13 cellular contexts compared by ENCODE assay signal in the genomic region with DNA sequence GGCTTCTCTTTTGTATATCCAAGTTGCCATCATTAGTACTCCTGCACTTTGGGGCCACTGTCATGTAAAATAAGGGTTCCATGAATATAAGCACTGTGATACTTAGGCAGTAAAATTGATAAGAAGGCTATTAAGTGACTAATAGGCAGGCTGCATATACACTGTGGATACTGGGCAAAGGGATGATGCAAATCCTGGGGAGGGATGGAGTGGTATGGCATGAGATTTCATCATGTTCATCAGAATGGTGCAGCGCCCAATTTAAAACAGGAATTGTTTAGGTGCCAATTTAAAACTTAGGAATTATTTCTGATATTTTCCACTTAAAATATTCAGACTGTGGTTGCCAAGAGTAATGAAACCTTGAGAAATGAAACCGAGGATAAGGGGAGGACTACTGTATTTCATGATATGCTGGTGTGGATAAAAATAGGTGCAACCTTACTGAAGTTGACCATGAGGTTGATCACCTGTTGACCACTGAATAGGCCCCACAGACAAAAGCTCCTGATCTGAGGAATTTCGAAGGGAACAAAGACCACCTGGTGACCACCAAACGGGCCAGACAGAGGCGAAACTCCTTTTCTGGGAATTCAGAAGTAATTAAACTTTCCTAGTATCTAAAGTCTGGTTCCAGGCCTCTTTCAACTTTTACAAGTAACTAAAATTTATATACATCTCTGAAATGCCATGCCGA. TPM values are rescaled to one million over a fixed set of nuclear protein-coding genes. Genes with fewer than 3 reads are reported as not detected.
DNase-seq lines count a peak whose midpoint lies in the region; ATAC-seq, FAIRE-seq and TF ChIP-seq lines count a peak whose summit lies in the region.
"Had no signal": no experiment of that assay in that cellular context is flagged by ENCODE, and none has a peak within 500 bp of the region (broad histone marks: within the 10 kb centered on the region; RNA-seq: fewer than 3 reads in every experiment).

No MANE protein-coding gene starts in this region.

- no peak for FAIRE-seq in HepG2 (lab: Jason Lieb, UNC)

- peaks cover 91% of the 10 kb centered on the region for H3K79me2 ChIP-seq in HepG2 (ENCODE audit: insufficient read depth, low read length)

- peaks cover 54% of the 10 kb centered on the region for H3K4me1 Mint-ChIP-seq in T-helper 17 cell
- peaks cover 83% of the 10 kb centered on the region for H3K4me1 Mint-ChIP-seq in stimulated activated naive CD8-positive, alpha-beta T cell treated with anti-CD3 and anti-CD28 coated beads, Interleukin-15, amount 100 ng/mL, for 72 hours

- H3K4me2 ChIP-seq in HepG2 (ENCODE audit: low read depth, low read length) = peak overlapping the region; percentile 6

- H3K4me3 Mint-ChIP-seq in T-helper 17 cell = peak overlapping the region; percentile 53
- peak overlapping the region; percentile 50 to 62 for H3K4me3 Mint-ChIP-seq in stimulated activated naive CD8-positive, alpha-beta T cell treated with anti-CD3 and anti-CD28 coated beads, Interleukin-15, amount 100 ng/mL, for 72 hours

- H3K9me3 Mint-ChIP-seq in stimulated activated naive CD8-positive, alpha-beta T cell treated with anti-CD3 and anti-CD28 coated beads, Interleukin-15, amount 100 ng/mL, for 72 hours = no peaks in the 10 kb centered on the region

- TF ChIP-seq CTCF in HepG2 (CRISPR knock-in tag; IDR thresholded peaks at IDR 0.05) (no peak), right lobe of liver (IDR thresholded peaks at IDR 0.05) (no peak), GM10248 (IDR thresholded peaks at IDR 0.05; ENCODE audit: control extremely low read depth, extremely low read depth, low read depth, missing control alignments) (no peak)

- H3K36me3 ChIP-seq in HepG2 (replicated peaks in 1 of 2; ENCODE audit: control insufficient read depth in 1 of 2, insufficient read depth in 2 of 2, low read length in 2 of 2) (peaks cover 4 to 31% of the 10 kb centered on the region in 2 experiments), right lobe of liver (no peaks in the 10 kb centered on the region)

- no peak for ATAC-seq in HepG2
- ATAC-seq in right lobe of liver = no peak
- no peak for ATAC-seq in T-helper 17 cell
- no peak for ATAC-seq in stimulated activated naive CD8-positive, alpha-beta T cell treated with anti-CD3 and anti-CD28 coated beads, Interleukin-15, amount 100 ng/mL, for 72 hours

- CTCF ChIA-PET in HepG2 (lab: Yijun Ruan, JAX; ENCODE audit: low intra/inter-chr PET ratio, low total read pairs) = no interaction called here
- CTCF ChIA-PET in GM10248 (lab: Yijun Ruan, JAX) = no interaction called here

- H3K9ac ChIP-seq in HepG2 (ENCODE audit: insufficient read depth, low read depth, low read length) = no peak overlapping the region

- POLR2A ChIA-PET in HepG2 (lab: Yijun Ruan, JAX) (no interaction called here), GM10248 (lab: Yijun Ruan, JAX) (no interaction called here)

- TF ChIP-seq EP300 in HepG2 (IDR thresholded peaks at IDR 0.05; ENCODE audit: low read depth in 2 of 2, low read length in 2 of 2) (no peak), HepG2 (CRISPR knock-in tag; IDR thresholded peaks at IDR 0.05; ENCODE audit: borderline replicate concordance) (no peak)

- DNase-seq in HepG2 (ENCODE audit: low spot score) (no peak), right lobe of liver (no peak), T-helper 17 cell (no peak), fibroblast of the conjunctiva (ENCODE audit: low read depth) (peak; percentile 56), SIG-M5 treated with dmso at 0.1 percent for 504 hours (lab: John Stamatoyannopoulos, UW; ENCODE audit: unreplicated experiment) (no peak), NCI-H1417 (lab: John Stamatoyannopoulos, UW) (no peak), GM10248 (ENCODE audit: extremely low spot score) (no peak)
- no peak for DNase-seq in stimulated activated naive CD8-positive, alpha-beta T cell treated with anti-CD3 and anti-CD28 coated beads, Interleukin-15, amount 100 ng/mL, for 72 hours
- DNase-seq: activated CD8-positive, alpha-beta memory T cell treated with anti-CD3 and anti-CD28 coated beads, Interleukin-2, amount 50 U/mL, for 48 hours; mammary epithelial cell; OCI-M1; stimulated activated naive CD4-positive, alpha-beta T cell had no signal

- H3K4me1 ChIP-seq in HepG2 (ENCODE audit: insufficient read depth, low read length) = peaks cover 63% of the 10 kb centered on the region
- peaks cover 0 to 26% (median 4%) of the 10 kb centered on the region in 4 donors for H3K4me1 ChIP-seq in right lobe of liver

- intact Hi-C loops in HepG2 (cut with micrococcal nuclease; ENCODE audit: unreplicated experiment) (loop anchor here (10.0 kb wide), 1 partner anchor 87 kb away; no protein-coding TSS in a partner anchor), right lobe of liver (cut with DNase I) (no loop called here)

- H3K27me3 ChIP-seq in HepG2 (ENCODE audit: control insufficient read depth in 1 of 2, insufficient read depth in 2 of 2, low read length in 2 of 2) (no peaks in the 10 kb centered on the region; a peak in 1 of 5 replicates), right lobe of liver (no peaks in the 10 kb centered on the region)

- H3K4me3 ChIP-seq in HepG2 (replicated peaks in 1 of 3; ENCODE audit: insufficient read depth in 1 of 3, low read depth in 2 of 3, low read length in 3 of 3) = no peak overlapping the region
- no peak overlapping the region for H3K4me3 ChIP-seq in right lobe of liver

- H4K20me1 ChIP-seq in HepG2 (ENCODE audit: insufficient read depth, low read length) = peaks cover 61% of the 10 kb centered on the region

- BruUV-seq in HepG2 (replicated peaks; lab: Mats Ljungman, UMichigan) = no TSS peak

- H3K9me3 ChIP-seq in HepG2 (ENCODE audit: low read length) = no peaks in the 10 kb centered on the region
- no peaks in the 10 kb centered on the region for H3K9me3 ChIP-seq in right lobe of liver
- H3K9me3 ChIP-seq in T-helper 17 cell (ENCODE audit: control insufficient read depth, low read length, poor library complexity, severe bottlenecking) = no peaks in the 10 kb centered on the region

- no peak overlapping the region for H2AFZ ChIP-seq in HepG2 (ENCODE audit: low read length)

- peaks cover 6% of the 10 kb centered on the region for H3K36me3 Mint-ChIP-seq in T-helper 17 cell (ENCODE audit: low read depth)

- WGBS in HepG2 (ENCODE audit: low lambda C conversion rate) = 99% methylated on average over 6 of the region's 6 CpGs
- WGBS in right lobe of liver (ENCODE audit: insufficient coverage, low coverage, low lambda C conversion rate, missing lambda C conversion rate) = 86% methylated on average over 6 of the region's 6 CpGs

- TF ChIP-seq POLR2A in HepG2 (IDR thresholded peaks at IDR 0.05; ENCODE audit: insufficient read depth in 1 of 2, low read depth in 2 of 2, low read length in 2 of 2) = no peak
- no peak for TF ChIP-seq POLR2A in right lobe of liver (IDR thresholded peaks at IDR 0.05)

- no peak overlapping the region for H3K27ac ChIP-seq in HepG2 (ENCODE audit: extremely low read length, insufficient read depth, low read length)
- no peak overlapping the region for H3K27ac ChIP-seq in right lobe of liver

- H3K27me3 Mint-ChIP-seq in T-helper 17 cell = no peaks in the 10 kb centered on the region
- H3K27me3 Mint-ChIP-seq in stimulated activated naive CD8-positive, alpha-beta T cell treated with anti-CD3 and anti-CD28 coated beads, Interleukin-15, amount 100 ng/mL, for 72 hours = no peaks in the 10 kb centered on the region
- H3K27me3 Mint-ChIP-seq: progenitor cell of endocrine pancreas had no signal

- TF ChIP-seq RAD21 in HepG2 (CRISPR knock-in tag; IDR thresholded peaks at IDR 0.05) = no peak

- in situ Hi-C loops in HepG2 (cut with HindIII; ENCODE audit: extremely low pct_ligation_motif_present, low pct_unique_long_range_greater_than_20kb) = no loop called here

- no peak overlapping the region for H3K27ac Mint-ChIP-seq in T-helper 17 cell
- H3K27ac Mint-ChIP-seq in stimulated activated naive CD8-positive, alpha-beta T cell treated with anti-CD3 and anti-CD28 coated beads, Interleukin-15, amount 100 ng/mL, for 72 hours = peak overlapping the region; percentile 73 to 82
- H3K27ac Mint-ChIP-seq: progenitor cell of endocrine pancreas had no signal

RNA-seq across cellular contexts. Expression of gene TRIM39, which starts 4.9 kb away (rescaled TPM):
- total RNA-seq in HepG2 (2016; rRNA removed; fragmentation: Illumina TruSeq; extraction: Trizol) = 13.8 and 14.6 TPM in 2 replicates
- 3.1 and 5.0 TPM in 2 replicates for total RNA-seq in HepG2 (2016; cell fraction: cytosol; rRNA removed; fragmentation: Illumina TruSeq; extraction: Trizol; ENCODE audit: low read depth)
- 12.0 and 15.3 TPM in 2 replicates for total RNA-seq in HepG2 (2016; cell fraction: insoluble cytoplasmic fraction; rRNA removed; fragmentation: Illumina TruSeq; extraction: Trizol)
- total RNA-seq in HepG2 (2016; cell fraction: membrane; rRNA removed; fragmentation: Illumina TruSeq; extraction: Trizol) = 11.0 and 12.4 TPM in 2 replicates
- 12.2 and 14.1 TPM in 2 replicates for total RNA-seq in HepG2 (2016; cell fraction: nucleus; rRNA removed; fragmentation: Illumina TruSeq; extraction: Trizol)
- polyA plus RNA-seq in HepG2 (2011; rRNA removed) = 7.7 and 8.6 TPM in 2 replicates
- 5.6 and 5.9 TPM in 2 replicates for polyA plus RNA-seq in HepG2 (2011; cell fraction: cytosol; rRNA removed)
- polyA plus RNA-seq in HepG2 (2011; cell fraction: nucleus; rRNA removed) = 22.1 and 24.6 TPM in 2 replicates
- polyA plus RNA-seq in HepG2 (2012) = 7.8 and 8.9 TPM in 2 replicates
- 2.3 and 3.1 TPM in 2 replicates for polyA plus RNA-seq in HepG2 (2016; cell fraction: cytosol; fragmentation: Illumina TruSeq; extraction: Trizol; ENCODE audit: low read depth)
- polyA plus RNA-seq in HepG2 (2016; cell fraction: insoluble cytoplasmic fraction; fragmentation: Illumina TruSeq; extraction: Trizol; ENCODE audit: low read depth) = 9.9 and 11.6 TPM in 2 replicates
- 6.6 and 8.4 TPM in 2 replicates for polyA plus RNA-seq in HepG2 (2016; cell fraction: membrane; fragmentation: Illumina TruSeq; extraction: Trizol; ENCODE audit: low read depth)
- polyA plus RNA-seq in HepG2 (2016; cell fraction: nucleus; fragmentation: Illumina TruSeq; extraction: Trizol; ENCODE audit: insufficient read depth, low read depth) = 26.6 and 28.1 TPM in 2 replicates
- polyA minus RNA-seq in HepG2 (2011; rRNA and poly(A)+ RNA removed; ENCODE audit: low replicate concordance) = 7.8 and 11.9 TPM in 2 replicates
- 6.3 and 7.6 TPM in 2 replicates for polyA minus RNA-seq in HepG2 (2011; cell fraction: cytosol; rRNA and poly(A)+ RNA removed)
- polyA minus RNA-seq in HepG2 (2011; cell fraction: nucleus; rRNA and poly(A)+ RNA removed) = 13.6 and 16.1 TPM in 2 replicates
- total RNA-seq in right lobe of liver = 1 to 10 TPM; 3.3 to 7.5 (median 5.7) TPM
- total RNA-seq in T-helper 17 cell = 10 to 100 TPM; 41.4 to 47.3 TPM

RNA-seq across cellular contexts. Expression of gene RPP21, which starts 23.1 kb away (rescaled TPM):
- total RNA-seq in HepG2 (2016; rRNA removed; fragmentation: Illumina TruSeq; extraction: Trizol) = 38.4 and 53.1 TPM in 2 replicates
- total RNA-seq in HepG2 (2016; cell fraction: cytosol; rRNA removed; fragmentation: Illumina TruSeq; extraction: Trizol; ENCODE audit: low read depth) = 23.8 and 29.3 TPM in 2 replicates
- 41.8 and 52.5 TPM in 2 replicates for total RNA-seq in HepG2 (2016; cell fraction: insoluble cytoplasmic fraction; rRNA removed; fragmentation: Illumina TruSeq; extraction: Trizol)
- 23.7 and 25.5 TPM in 2 replicates for total RNA-seq in HepG2 (2016; cell fraction: membrane; rRNA removed; fragmentation: Illumina TruSeq; extraction: Trizol)
- 26.2 and 34.9 TPM in 2 replicates for total RNA-seq in HepG2 (2016; cell fraction: nucleus; rRNA removed; fragmentation: Illumina TruSeq; extraction: Trizol)
- polyA plus RNA-seq in HepG2 (2011; rRNA removed) = 72.3 and 88.4 TPM in 2 replicates
- polyA plus RNA-seq in HepG2 (2011; cell fraction: cytosol; rRNA removed) = 68.5 and 146 TPM in 2 replicates
- 170 and 172 TPM in 2 replicates for polyA plus RNA-seq in HepG2 (2011; cell fraction: nucleus; rRNA removed)
- 51.6 and 70.9 TPM in 2 replicates for polyA plus RNA-seq in HepG2 (2012)
- polyA plus RNA-seq in HepG2 (2016; cell fraction: cytosol; fragmentation: Illumina TruSeq; extraction: Trizol; ENCODE audit: low read depth) = 46.1 and 56.4 TPM in 2 replicates
- 66.2 and 74.5 TPM in 2 replicates for polyA plus RNA-seq in HepG2 (2016; cell fraction: insoluble cytoplasmic fraction; fragmentation: Illumina TruSeq; extraction: Trizol; ENCODE audit: low read depth)
- 42.2 and 48.9 TPM in 2 replicates for polyA plus RNA-seq in HepG2 (2016; cell fraction: membrane; fragmentation: Illumina TruSeq; extraction: Trizol; ENCODE audit: low read depth)
- 94.8 and 101 TPM in 2 replicates for polyA plus RNA-seq in HepG2 (2016; cell fraction: nucleus; fragmentation: Illumina TruSeq; extraction: Trizol; ENCODE audit: insufficient read depth, low read depth)
- 18.2 and 24.8 TPM in 2 replicates for polyA minus RNA-seq in HepG2 (2011; rRNA and poly(A)+ RNA removed; ENCODE audit: low replicate concordance)
- 15.3 and 17.1 TPM in 2 replicates for polyA minus RNA-seq in HepG2 (2011; cell fraction: cytosol; rRNA and poly(A)+ RNA removed)
- polyA minus RNA-seq in HepG2 (2011; cell fraction: nucleus; rRNA and poly(A)+ RNA removed) = 8.4 and 9.3 TPM in 2 replicates
- total RNA-seq in right lobe of liver = 10 to 100 TPM; 13.8 to 49.5 (median 16.3) TPM
- total RNA-seq in T-helper 17 cell = 10 to 100 TPM; 34.1 to 38.5 TPM
